ENCODE assay signal across 8 cellular contexts in genomic region chr13:30119476-30119875, GRCh38.
A peak's percentile ranks its signal among the peaks of the same experiment; 100 is the strongest.
DNase-seq lines count a peak whose midpoint lies in the region; ATAC-seq lines count a peak whose summit lies in the region.

No MANE protein-coding gene starts in this region.

- H3K27ac Mint-ChIP-seq in activated CD4-positive, alpha-beta T cell treated with anti-CD3 and anti-CD28 coated beads, Interleukin-2, amount 10 ng/mL, durations not matched to agents 7 days and 5 days = peak overlapping the region; percentile 61
- peak overlapping the region; percentile 1 to 46 for H3K27ac Mint-ChIP-seq in T-cell

- H3K36me3 Mint-ChIP-seq in activated CD4-positive, alpha-beta T cell treated with anti-CD3 and anti-CD28 coated beads, Interleukin-2, amount 10 ng/mL, durations not matched to agents 7 days and 5 days (ENCODE audit: low read depth) = no peaks in the 10 kb centered on the region
- no peaks in the 10 kb centered on the region for H3K36me3 Mint-ChIP-seq in T-cell

- peak; percentile 73 for DNase-seq in activated CD4-positive, alpha-beta T cell treated with anti-CD3 and anti-CD28 coated beads, Interleukin-2, amount 10 ng/mL, durations not matched to agents 7 days and 5 days
- DNase-seq in activated CD4-positive, alpha-beta T cell treated with anti-CD3 and anti-CD28 coated beads for 4 hours = no peak
- peak in 24 of 34 experiments; percentile 12 to 56 (median 32) for DNase-seq in T-cell
- DNase-seq in fibroblast of peridontal ligament (ENCODE audit: extremely low read depth) = peak; percentile 85
- no peak for DNase-seq in anterior cingulate cortex (lab: John Stamatoyannopoulos, UW)
- DNase-seq in KG1 (lab: John Stamatoyannopoulos, UW) = no peak

- H3K27me3 Mint-ChIP-seq in activated CD4-positive, alpha-beta T cell treated with anti-CD3 and anti-CD28 coated beads, Interleukin-2, amount 10 ng/mL, durations not matched to agents 7 days and 5 days = no peaks in the 10 kb centered on the region
- H3K27me3 Mint-ChIP-seq in T-cell = no peaks in the 10 kb centered on the region

- peaks cover 32% of the 10 kb centered on the region for H3K4me1 ChIP-seq in thymus (ENCODE audit: control insufficient read depth, insufficient read depth, low read length)

- peak overlapping the region; percentile 31 for H3K4me3 Mint-ChIP-seq in activated CD4-positive, alpha-beta T cell treated with anti-CD3 and anti-CD28 coated beads, Interleukin-2, amount 10 ng/mL, durations not matched to agents 7 days and 5 days
- H3K4me3 Mint-ChIP-seq in T-cell = peak overlapping the region in 2 of 3 donors; percentile 6 to 32

- H3K36me3 ChIP-seq in thymus (ENCODE audit: control insufficient read depth, insufficient read depth) = no peaks in the 10 kb centered on the region

- peak; percentile 36 to 65 (median 50) for ATAC-seq in T-cell (replicated peaks in 1 of 4)
- ATAC-seq in HG02642 (IDR thresholded peaks at IDR 0.05; ENCODE audit: poor library complexity, unreplicated experiment) = no peak

- 8% methylated on average over 6 of the region's 6 CpGs for WGBS in thymus

- CTCF ChIA-PET in activated CD4-positive, alpha-beta T cell treated with anti-CD3 and anti-CD28 coated beads, Interleukin-2, amount 10 ng/mL, durations not matched to agents 7 days and 5 days (lab: Charles Lee) = interaction anchor here (1.0 to 2.6 kb wide), 4 partner anchors 9 to 349 kb away, joined by 3 to 13 read pairs (median 3); no protein-coding TSS in a partner anchor
- CTCF ChIA-PET in T-cell (lab: Charles Lee) = interaction anchor here (1.2 to 5.2 kb wide), 4 partner anchors 13 to 611 kb away, joined by 4 to 18 read pairs (median 6); no protein-coding TSS in a partner anchor

- POLR2A ChIA-PET in activated CD4-positive, alpha-beta T cell treated with anti-CD3 and anti-CD28 coated beads, Interleukin-2, amount 10 ng/mL, durations not matched to agents 7 days and 5 days (lab: Charles Lee) = no interaction called here
- POLR2A ChIA-PET in T-cell (lab: Charles Lee) = interaction anchor here (0.5 to 0.8 kb wide), 2 partner anchors 390 to 560 kb away, joined by 3 to 5 read pairs; no protein-coding TSS in a partner anchor

- no peaks in the 10 kb centered on the region for H3K9me3 ChIP-seq in thymus (ENCODE audit: control insufficient read depth)

- no peaks in the 10 kb centered on the region for H3K27me3 ChIP-seq in thymus (ENCODE audit: control insufficient read depth, insufficient read depth)

- H3K4me1 Mint-ChIP-seq in activated CD4-positive, alpha-beta T cell treated with anti-CD3 and anti-CD28 coated beads, Interleukin-2, amount 10 ng/mL, durations not matched to agents 7 days and 5 days = peaks cover 52% of the 10 kb centered on the region
- peaks cover 41 to 59% (median 43%) of the 10 kb centered on the region in 3 donors for H3K4me1 Mint-ChIP-seq in T-cell

- no peaks in the 10 kb centered on the region for H3K9me3 Mint-ChIP-seq in activated CD4-positive, alpha-beta T cell treated with anti-CD3 and anti-CD28 coated beads, Interleukin-2, amount 10 ng/mL, durations not matched to agents 7 days and 5 days
- H3K9me3 Mint-ChIP-seq in T-cell = no peaks in the 10 kb centered on the region

- peak overlapping the region; percentile 70 for H3K27ac ChIP-seq in thymus (ENCODE audit: low read depth)

- H3K4me3 ChIP-seq in thymus (ENCODE audit: low read length) = no peak overlapping the region

Comparison
In these comparisons a context has a peak if more than half of its experiments do, and no peak if none do; other contexts are left out.
1. DNase-seq: peak in activated CD4-positive, alpha-beta T cell treated with anti-CD3 and anti-CD28 coated beads, Interleukin-2, amount 10 ng/mL, durations not matched to agents 7 days and 5 days (single experiment), T-cell (24 of 34) and fibroblast of peridontal ligament (single experiment); none in activated CD4-positive, alpha-beta T cell treated with anti-CD3 and anti-CD28 coated beads for 4 hours (0 of 2), anterior cingulate cortex (0 of 58) and KG1 (single experiment).